ENCODE assay signal across 16 cellular contexts in the genomic region with DNA sequence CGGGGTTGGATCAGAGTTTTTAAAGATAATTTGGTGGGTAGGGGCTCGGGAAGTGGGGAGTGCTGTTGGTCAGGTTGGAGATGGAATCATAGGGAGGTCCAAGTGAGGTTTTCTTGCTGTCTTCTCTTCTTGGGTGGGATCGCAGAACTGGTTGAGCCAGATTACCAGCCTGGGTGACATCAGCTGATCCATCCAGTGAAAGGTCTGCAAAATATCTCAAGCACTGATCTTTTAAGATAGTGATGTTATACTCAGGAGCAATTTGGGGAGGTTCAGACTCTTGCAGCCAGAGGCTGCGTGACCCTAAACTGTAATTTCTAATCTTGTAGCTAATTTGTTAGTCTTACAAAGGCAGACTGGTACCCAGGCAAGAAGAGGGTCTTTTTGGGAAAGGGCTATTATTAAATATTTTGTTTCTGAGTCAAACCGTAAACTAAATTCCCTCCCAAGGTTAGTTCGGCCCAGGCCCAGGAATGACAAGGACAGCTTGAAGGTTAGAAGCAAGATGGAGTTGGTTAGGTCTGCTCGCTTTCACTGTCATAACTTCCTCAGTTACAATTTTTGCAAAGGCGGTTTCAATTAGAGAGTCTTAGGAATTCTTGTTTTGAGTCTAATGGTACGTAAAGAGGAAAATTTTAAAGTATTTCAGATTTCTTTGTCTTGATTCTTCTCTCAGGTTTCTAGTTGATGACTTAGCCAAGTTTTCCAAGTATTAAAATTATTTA.
"Had no signal": no experiment of that assay in that cellular context is flagged by ENCODE, and none has a peak within 500 bp of the region (broad histone marks: within the 10 kb centered on the region; RNA-seq: fewer than 3 reads in every experiment).

No MANE protein-coding gene starts in this region.

- DNase-seq: activated CD4-positive, CD25-positive, alpha-beta regulatory T cell treated with anti-CD3 and anti-CD28 coated beads, Interleukin-2, amount 50 U/mL, for 72 hours; activated CD8-positive, alpha-beta memory T cell treated with anti-CD3 and anti-CD28 coated beads, Interleukin-2, amount 50 U/mL, for 48 hours; activated CD8-positive, alpha-beta T cell treated with anti-CD3 and anti-CD28 coated beads for 36 hours; activated naive CD4-positive, alpha-beta T cell treated with Interleukin-2 at 50 U/mL for 16 hours; amniotic stem cell; body of pancreas; central memory CD4-positive, alpha-beta T cell; effector memory CD8-positive, alpha-beta T cell; lower lobe of right lung; naive B cell; right cardiac atrium; transverse colon had no signal

- ATAC-seq: activated CD8-positive, alpha-beta T cell treated with anti-CD3 and anti-CD28 coated beads for 36 hours; body of pancreas; effector memory CD8-positive, alpha-beta T cell; esophagus mucosa; lower lobe of right lung; right cardiac atrium; stimulated activated memory B cell treated with anti-CD40 and anti-IgM and Interleukin-4, amounts not matched to agents 10 μg/mL and 1 μg/mL and 100 μg/mL, for 72 hours had no signal

- H3K4me3 Mint-ChIP-seq: activated CD8-positive, alpha-beta T cell treated with anti-CD3 and anti-CD28 coated beads for 36 hours; effector memory CD8-positive, alpha-beta T cell; naive B cell; stimulated activated memory B cell treated with anti-CD40 and anti-IgM and Interleukin-4, amounts not matched to agents 10 μg/mL and 1 μg/mL and 100 μg/mL, for 72 hours; T-helper 2 cell treated with Interferon-gamma antibody and Interleukin-4, amounts not matched to agents 5 μg/mL and 100 μg/mL, for 36 hours had no signal

- H3K27me3 Mint-ChIP-seq: activated CD8-positive, alpha-beta T cell treated with anti-CD3 and anti-CD28 coated beads for 36 hours; effector memory CD8-positive, alpha-beta T cell; naive B cell; stimulated activated memory B cell treated with anti-CD40 and anti-IgM and Interleukin-4, amounts not matched to agents 10 μg/mL and 1 μg/mL and 100 μg/mL, for 72 hours had no signal

- H3K27ac Mint-ChIP-seq: activated CD8-positive, alpha-beta T cell treated with anti-CD3 and anti-CD28 coated beads for 36 hours; effector memory CD8-positive, alpha-beta T cell; stimulated activated memory B cell treated with anti-CD40 and anti-IgM and Interleukin-4, amounts not matched to agents 10 μg/mL and 1 μg/mL and 100 μg/mL, for 72 hours had no signal

- H3K9me3 ChIP-seq: body of pancreas, lower lobe of right lung, neutrophil, transverse colon had no signal

- H3K9me3 Mint-ChIP-seq: activated CD8-positive, alpha-beta T cell treated with anti-CD3 and anti-CD28 coated beads for 36 hours; effector memory CD8-positive, alpha-beta T cell; naive B cell; stimulated activated memory B cell treated with anti-CD40 and anti-IgM and Interleukin-4, amounts not matched to agents 10 μg/mL and 1 μg/mL and 100 μg/mL, for 72 hours; T-helper 2 cell treated with Interferon-gamma antibody and Interleukin-4, amounts not matched to agents 5 μg/mL and 100 μg/mL, for 36 hours had no signal
